8 cellular contexts compared by ENCODE assay signal in genomic region chr18:21111351-21112139, GRCh38. TPM values are rescaled to one million over a fixed set of nuclear protein-coding genes. Genes with fewer than 3 reads are reported as not detected.
DNase-seq lines count a peak whose midpoint lies in the region; ATAC-seq and TF ChIP-seq lines count a peak whose summit lies in the region.

TSS of gene ROCK1 (minus strand) at chr18:21111813. CDS start at chr18:21110910, 903 bp downstream.

- DNase-seq in GM13977 (ENCODE audit: low spot score) (peak; percentile 97), NCI-H146 (lab: John Stamatoyannopoulos, UW) (peak; percentile 99), T-cell (peak; percentile 95 to 100 (median 98)), cardiac septum (ENCODE audit: low spot score) (peak; percentile 99), trophoblast cell (peak; percentile 95 to 97), tibial nerve (ENCODE audit: low spot score in 2 of 2) (peak; percentile 94 to 96)

- intact Hi-C loops in cardiac septum (cut with DNase I) = no loop called here

- WGBS in adipose tissue, 3 donors = 0 to 1% (median 0%) methylated on average over 51 to 80 of the region's 80 CpGs
- no CpG with 5 or more reads among the region's 80 CpGs for WGBS in trophoblast cell (ENCODE audit: extremely low coverage, insufficient coverage, insufficient read length)
- WGBS in tibial nerve, 2 donors = 0 to 1% methylated on average over 53 to 73 of the region's 80 CpGs

- H3K27ac Mint-ChIP-seq in T-cell = peak within 1 kb of the TSS; percentile 92 to 97

- peaks cover 13% of the 10 kb centered on the region for H3K79me2 ChIP-seq in trophoblast cell (ENCODE audit: control insufficient read depth, insufficient read depth, low read length, poor library complexity)

- peak within 1 kb of the TSS; percentile 6 for H2AK5ac ChIP-seq in trophoblast cell (ENCODE audit: low read length)

- peak within 1 kb of the TSS; percentile 60 for H2BK12ac ChIP-seq in trophoblast cell (ENCODE audit: low read length)

- H4K91ac ChIP-seq in trophoblast cell (ENCODE audit: low read depth, low read length) = peak within 1 kb of the TSS; percentile 80

- H3K9me3 Mint-ChIP-seq in T-cell = no peaks in the 10 kb centered on the region

- H3K27me3 ChIP-seq in trophoblast cell (ENCODE audit: insufficient read depth, low read length) (no peaks in the 10 kb centered on the region), tibial nerve (no peaks in the 10 kb centered on the region)

- H3K9me3 ChIP-seq in trophoblast cell (ENCODE audit: insufficient read depth, low read depth, low read length) = no peaks in the 10 kb centered on the region
- no peaks in the 10 kb centered on the region for H3K9me3 ChIP-seq in tibial nerve

- peak; percentile 60 to 87 for TF ChIP-seq POLR2A in tibial nerve (IDR thresholded peaks at IDR 0.05)

- peak within 1 kb of the TSS; percentile 72 for H3K9ac ChIP-seq in trophoblast cell (ENCODE audit: low read length)

- no peaks in the 10 kb centered on the region for H3K27me3 Mint-ChIP-seq in T-cell

- H2AFZ ChIP-seq in trophoblast cell (ENCODE audit: insufficient read depth, low read length, poor library complexity) = peak within 1 kb of the TSS; percentile 100

- H3K23ac ChIP-seq in trophoblast cell (ENCODE audit: low read length) = no peak within 1 kb of the TSS

- peak within 1 kb of the TSS; percentile 90 for H4K8ac ChIP-seq in trophoblast cell (ENCODE audit: low read depth, low read length)

- H3K79me1 ChIP-seq in trophoblast cell (ENCODE audit: low read length) = peaks cover 8% of the 10 kb centered on the region

- H3K27ac ChIP-seq in adipose tissue (ENCODE audit: low read depth, low read length) (peak within 1 kb of the TSS; percentile 86), trophoblast cell (ENCODE audit: low read depth, low read length) (peak within 1 kb of the TSS; percentile 65), tibial nerve (peak within 1 kb of the TSS; percentile 88 to 99 (median 98))

- peak in 1 of 2 donors; percentile 88 for TF ChIP-seq EP300 in tibial nerve (IDR thresholded peaks at IDR 0.05)

- in situ Hi-C loops in GM13977 (cut with MboI; ENCODE audit: low pct_unique_long_range_greater_than_20kb, low sequenced_read_pairs, unreplicated experiment) = no loop called here

- H3K4ac ChIP-seq in trophoblast cell (ENCODE audit: low read depth, low read length) = peak within 1 kb of the TSS; percentile 46

- H3K14ac ChIP-seq in trophoblast cell (ENCODE audit: low read length) = peak within 1 kb of the TSS; percentile 88

- ATAC-seq in HG02870 (IDR thresholded peaks at IDR 0.05; ENCODE audit: unreplicated experiment) (peak; percentile 90), T-cell (replicated peaks in 1 of 4) (peak; percentile 83 to 90 (median 85))

- H3K4me2 ChIP-seq in trophoblast cell (ENCODE audit: low read length) = peak within 1 kb of the TSS; percentile 84

- TF ChIP-seq CTCF in GM13977 (IDR thresholded peaks at IDR 0.05; ENCODE audit: extremely low read depth, insufficient read depth, missing control alignments) = no peak
- no peak for TF ChIP-seq CTCF in tibial nerve (IDR thresholded peaks at IDR 0.05)

- H2BK5ac ChIP-seq in trophoblast cell (ENCODE audit: low read depth, low read length, poor library complexity) = peak within 1 kb of the TSS; percentile 56

- H3K18ac ChIP-seq in trophoblast cell (ENCODE audit: low read length) = peak within 1 kb of the TSS; percentile 93

- peaks cover 6% of the 10 kb centered on the region for H3K36me3 Mint-ChIP-seq in T-cell

- peaks cover 5 to 10% (median 9%) of the 10 kb centered on the region in 3 donors for H3K4me1 Mint-ChIP-seq in T-cell

- H4K12ac ChIP-seq in trophoblast cell (ENCODE audit: low read depth, low read length) = peak within 1 kb of the TSS; percentile 76

- no peak within 1 kb of the TSS for H3K4me3 Mint-ChIP-seq in T-cell

- H3K4me1 ChIP-seq in trophoblast cell (ENCODE audit: control insufficient read depth in 1 of 2, insufficient read depth in 2 of 2, low read length in 2 of 2) (no peaks in the 10 kb centered on the region), tibial nerve (peaks cover 0 to 46% (median 21%) of the 10 kb centered on the region in 4 donors)

- POLR2A ChIA-PET in T-cell (lab: Charles Lee) = interaction anchor here (0.6 to 1.0 kb wide), 4 partner anchors 27 to 590 kb away, joined by 3 to 6 read pairs (median 4); partner anchors contain the start of gene ESCO1 (in 1 of the 2)

- H3K36me3 ChIP-seq in trophoblast cell (ENCODE audit: control insufficient read depth in 1 of 2, insufficient read depth in 2 of 2, low read length in 2 of 2) = no peaks in the 10 kb centered on the region
- H3K36me3 ChIP-seq in tibial nerve = no peaks in the 10 kb centered on the region

- peak within 1 kb of the TSS; percentile 72 for H2BK120ac ChIP-seq in trophoblast cell (ENCODE audit: insufficient read depth, low read length, poor library complexity)

- H3K4me3 ChIP-seq in trophoblast cell (ENCODE audit: low read depth, low read length) = peak within 1 kb of the TSS; percentile 94
- peak within 1 kb of the TSS; percentile 76 to 95 (median 94) for H3K4me3 ChIP-seq in tibial nerve

- CTCF ChIA-PET in T-cell (lab: Charles Lee) = interaction anchor here (0.6 to 1.5 kb wide), 3 partner anchors 86 to 489 kb away, joined by 4 to 10 read pairs (median 5); partner anchors contain the start of gene ESCO1 (in 1 of the 2)

RNA-seq across cellular contexts. Expression of gene ROCK1, which starts in this region (rescaled TPM):
- total RNA-seq in T-cell (100 to 1,000 TPM in 1 of 5 donors, 10 to 100 TPM in 4; 58.1 to 102 (median 64.2) TPM), cardiac septum (49.1 TPM), tibial nerve (10 to 100 TPM; 78.3 to 94.6 (median 91.4) TPM)
- 10 to 100 TPM in 2 of 3 donors, 1 to 10 TPM in 1; 5.7 to 22.8 (median 16.1) TPM for polyA plus RNA-seq in adipose tissue
- polyA plus RNA-seq in trophoblast cell (2013) = 27.8 and 29.9 TPM in 2 replicates

Comparison
In these comparisons a context has a peak if more than half of its experiments do, and no peak if none do; other contexts are left out.
1. Peak in every context shown above with its lines: DNase-seq, ATAC-seq, H3K4me3 ChIP-seq and H3K27ac ChIP-seq.